1 cellular context compared by ENCODE assay signal in genomic region chr15:77023576-77024272, GRCh38.
TF ChIP-seq lines count a peak whose summit lies in the region.

No MANE protein-coding gene starts in this region.

TF ChIP-seq in HepG2, 621 proteins besides CTCF, POLR2A, EP300 and RAD21:
- no peak for TF ChIP-seq BRF2 (CRISPR knock-in tag; IDR thresholded peaks at IDR 0.05)
- no peak for TF ChIP-seq STAT6 (CRISPR knock-in tag; IDR thresholded peaks at IDR 0.05; ENCODE audit: borderline replicate concordance)
- no peak for TF ChIP-seq ZEB1 (IDR thresholded peaks at IDR 0.05; ENCODE audit: insufficient replicate concordance, low read depth)
- no peak for TF ChIP-seq MAZ (IDR thresholded peaks at IDR 0.05; ENCODE audit: borderline replicate concordance, low read depth, low read length)
- TF ChIP-seq MAZ (CRISPR knock-in tag; IDR thresholded peaks at IDR 0.05; ENCODE audit: low read depth) = no peak
- TF ChIP-seq SNRNP70 (IDR thresholded peaks at IDR 0.05; ENCODE audit: low read depth, low read length) = no peak
- peak; percentile 74 for TF ChIP-seq ZNF629 (CRISPR knock-in tag; conservative IDR thresholded peaks at IDR 0.05)
